ENCODE assay signal across 10 cellular contexts in the genomic region with DNA sequence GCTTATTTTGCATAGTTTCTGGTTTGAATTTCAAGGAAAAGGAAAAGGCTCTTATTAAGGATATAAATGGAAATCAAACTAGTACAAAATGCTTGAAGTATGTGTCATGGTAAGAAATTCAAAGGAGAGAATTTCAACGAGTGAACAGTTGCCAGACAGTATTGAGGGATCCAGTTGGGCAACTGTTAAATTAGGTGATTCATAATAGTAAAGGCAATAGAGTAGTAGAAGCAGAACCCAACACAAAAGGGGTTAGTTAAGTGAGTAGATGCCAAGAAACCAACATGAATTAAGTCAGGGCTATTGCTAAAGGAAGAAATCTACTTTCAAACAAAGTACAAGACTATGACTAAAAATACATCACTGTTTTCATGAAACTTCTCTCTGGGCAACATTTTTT. TPM values are rescaled to one million over a fixed set of nuclear protein-coding genes. Genes with fewer than 3 reads are reported as not detected.
DNase-seq lines count a peak whose midpoint lies in the region; ATAC-seq and TF ChIP-seq lines count a peak whose summit lies in the region.
"Had no signal": no experiment of that assay in that cellular context is flagged by ENCODE, and none has a peak within 500 bp of the region (broad histone marks: within the 10 kb centered on the region; RNA-seq: fewer than 3 reads in every experiment).

No MANE protein-coding gene starts in this region.

- TF ChIP-seq CTCF in omental fat pad (IDR thresholded peaks at IDR 0.05) (no peak), type B pancreatic cell (conservative IDR thresholded peaks at IDR 0.05) (no peak)

- no peaks in the 10 kb centered on the region for H3K27me3 Mint-ChIP-seq in dendritic cell treated with granulocyte-macrophage colony-stimulating factor and Interleukin-4, amounts not matched to agents 40 ng/mL and 50 ng/mL, for 4 days
- no peaks in the 10 kb centered on the region for H3K27me3 Mint-ChIP-seq in type B pancreatic cell

- intact Hi-C loops in dendritic cell treated with granulocyte-macrophage colony-stimulating factor and Interleukin-4, amounts not matched to agents 40 ng/mL and 50 ng/mL, for 4 days (cut with micrococcal nuclease) = no loop called here

- H3K4me3 Mint-ChIP-seq in dendritic cell treated with granulocyte-macrophage colony-stimulating factor and Interleukin-4, amounts not matched to agents 40 ng/mL and 50 ng/mL, for 4 days = peak overlapping the region; percentile 81
- H3K4me3 Mint-ChIP-seq in type B pancreatic cell = no peak overlapping the region

- H3K4me1 Mint-ChIP-seq in dendritic cell treated with granulocyte-macrophage colony-stimulating factor and Interleukin-4, amounts not matched to agents 40 ng/mL and 50 ng/mL, for 4 days (ENCODE audit: low read depth) = peaks cover 29% of the 10 kb centered on the region
- H3K4me1 Mint-ChIP-seq in type B pancreatic cell (ENCODE audit: unreplicated experiment) = peaks cover 7% of the 10 kb centered on the region

- DNase-seq in NOMO-1 treated with DMSO at 0.1 percent for 48 hours (lab: John Stamatoyannopoulos, UW; ENCODE audit: unreplicated experiment) (peak; percentile 39), NOMO-1 treated with dmso at 0.1 percent for 144 hours (lab: John Stamatoyannopoulos, UW; ENCODE audit: unreplicated experiment) (no peak), OCI-M1 (lab: John Stamatoyannopoulos, UW) (peak; percentile 43), omental fat pad (ENCODE audit: low spot score) (no peak), HCEC 1CT (no peak), hippocampal formation (lab: John Stamatoyannopoulos, UW) (no peak), type B pancreatic cell (ENCODE audit: extremely low spot score, unreplicated experiment) (no peak)
- DNase-seq: 8988T; activated CD4-positive, CD25-positive, alpha-beta regulatory T cell had no signal

- no peaks in the 10 kb centered on the region for H3K9me3 Mint-ChIP-seq in dendritic cell treated with granulocyte-macrophage colony-stimulating factor and Interleukin-4, amounts not matched to agents 40 ng/mL and 50 ng/mL, for 4 days
- peaks cover 6% of the 10 kb centered on the region for H3K9me3 Mint-ChIP-seq in type B pancreatic cell

- peak; percentile 73 for ATAC-seq in omental fat pad (ENCODE audit: low FRiP score)

- peak overlapping the region; percentile 9 for H3K27ac Mint-ChIP-seq in dendritic cell treated with granulocyte-macrophage colony-stimulating factor and Interleukin-4, amounts not matched to agents 40 ng/mL and 50 ng/mL, for 4 days
- no peak overlapping the region for H3K27ac Mint-ChIP-seq in type B pancreatic cell

- peaks cover 29% of the 10 kb centered on the region for H3K36me3 Mint-ChIP-seq in dendritic cell treated with granulocyte-macrophage colony-stimulating factor and Interleukin-4, amounts not matched to agents 40 ng/mL and 50 ng/mL, for 4 days (ENCODE audit: low read depth)
- H3K36me3 Mint-ChIP-seq in type B pancreatic cell = no peaks in the 10 kb centered on the region

RNA-seq across cellular contexts. Expression of a gene that starts 1.0 kb away (rescaled TPM):
- total RNA-seq in omental fat pad (1 to 10 TPM; 2.4 to 9.1 (median 6.6) TPM), type B pancreatic cell (ENCODE audit: low replicate concordance) (0.45 and 0.56 TPM in 2 replicates)

Comparison
In these comparisons a context has a peak if more than half of its experiments do, and no peak if none do; other contexts are left out.
1. DNase-seq: peak in NOMO-1 treated with DMSO at 0.1 percent for 48 hours (single experiment) and OCI-M1 (single experiment); none in NOMO-1 treated with dmso at 0.1 percent for 144 hours (single experiment), omental fat pad (single experiment), HCEC 1CT (single experiment), hippocampal formation (0 of 2) and type B pancreatic cell (single experiment).